ENCODE assay signal across 26 cellular contexts in genomic region chr1:214719207-214719606, GRCh38.
A peak's percentile ranks its signal among the peaks of the same experiment; 100 is the strongest.
DNase-seq lines count a peak whose midpoint lies in the region; ATAC-seq and TF ChIP-seq lines count a peak whose summit lies in the region.
"Had no signal": no experiment of that assay in that cellular context is flagged by ENCODE, and none has a peak within 500 bp of the region (broad histone marks: within the 10 kb centered on the region; RNA-seq: fewer than 3 reads in every experiment).

No MANE protein-coding gene starts in this region.

- H3K4me1 ChIP-seq in Caco-2 (no peaks in the 10 kb centered on the region), ascending aorta (no peaks in the 10 kb centered on the region)
- H3K4me1 ChIP-seq: left lung, spleen had no signal

- H3K27me3 Mint-ChIP-seq in Caco-2 (ENCODE audit: insufficient read depth, unreplicated experiment) = no peaks in the 10 kb centered on the region

- H3K36me3 Mint-ChIP-seq in Caco-2 (ENCODE audit: insufficient read depth, unreplicated experiment) = no peaks in the 10 kb centered on the region
- H3K36me3 Mint-ChIP-seq: immature natural killer cell had no signal

- TF ChIP-seq CTCF in LNCaP clone FGC (IDR thresholded peaks at IDR 0.05; ENCODE audit: control insufficient read depth, extremely low read depth, insufficient read depth) (no peak), astrocyte of the spinal cord (IDR thresholded peaks at IDR 0.05; ENCODE audit: low read depth, low read length) (peak; percentile 10), Caco-2 (IDR thresholded peaks at IDR 0.05; ENCODE audit: insufficient read depth in 1 of 2, low read depth in 1 of 2, low read length in 1 of 2, severe bottlenecking in 1 of 2, unreplicated experiment in 1 of 2) (no peak), ascending aorta (IDR thresholded peaks at IDR 0.05) (no peak)

- H3K36me3 ChIP-seq in H7 (replicated peaks; ENCODE audit: control insufficient read depth, insufficient read depth, low read length) (no peaks in the 10 kb centered on the region), Caco-2 (ENCODE audit: control insufficient read depth, insufficient read depth, low read length) (no peaks in the 10 kb centered on the region), ascending aorta (no peaks in the 10 kb centered on the region)
- H3K36me3 ChIP-seq: left lung, spleen, thoracic aorta, WERI-Rb-1 had no signal

- no peak overlapping the region for H3K27ac Mint-ChIP-seq in Caco-2 (ENCODE audit: unreplicated experiment)
- H3K27ac Mint-ChIP-seq: activated naive CD8-positive, alpha-beta T cell treated with anti-CD3 and anti-CD28 coated beads for 36 hours; activated T-helper 2 cell treated with anti-CD3 and anti-CD28 coated beads, Interferon-gamma antibody, Interleukin-2, Interleukin-4, amounts not matched to agents 10 μg/mL and 5 μg/mL and 100 μg/mL, durations not matched to agents 14 hours and 24 hours and 36 hours; immature natural killer cell; naive thymus-derived CD4-positive, alpha-beta T cell; T-helper 2 cell treated with Interferon-gamma antibody and Interleukin-4, amounts not matched to agents 5 μg/mL and 100 μg/mL, for 36 hours had no signal

- H3K9me3 Mint-ChIP-seq in Caco-2 (ENCODE audit: unreplicated experiment) = peaks cover 13% of the 10 kb centered on the region
- H3K9me3 Mint-ChIP-seq: activated T-helper 2 cell treated with anti-CD3 and anti-CD28 coated beads, Interferon-gamma antibody, Interleukin-2, Interleukin-4, amounts not matched to agents 10 μg/mL and 5 μg/mL and 100 μg/mL, durations not matched to agents 14 hours and 24 hours and 36 hours; T-helper 2 cell treated with Interferon-gamma antibody and Interleukin-4, amounts not matched to agents 5 μg/mL and 100 μg/mL, for 36 hours had no signal

- no TSS peak for BruUV-seq in Caco-2 (replicated peaks; lab: Mats Ljungman, UMichigan)

- no peaks in the 10 kb centered on the region for H3K27me3 ChIP-seq in H7 (ENCODE audit: control insufficient read depth, insufficient read depth, low read length)
- no peaks in the 10 kb centered on the region for H3K27me3 ChIP-seq in Caco-2 (replicated peaks; ENCODE audit: control insufficient read depth, insufficient read depth, low read length)
- no peaks in the 10 kb centered on the region for H3K27me3 ChIP-seq in ascending aorta
- H3K27me3 ChIP-seq: left lung, spleen had no signal

- H3K4me3 ChIP-seq in H7 (ENCODE audit: insufficient read depth, low read depth, low read length) (no peak overlapping the region), LNCaP clone FGC (ENCODE audit: low read depth, low read length) (no peak overlapping the region), astrocyte of the spinal cord (ENCODE audit: low read depth, low read length) (no peak overlapping the region), Caco-2 (ENCODE audit: low read depth, low read length) (no peak overlapping the region), ascending aorta (no peak overlapping the region)
- H3K4me3 ChIP-seq: coronary artery, left lung, spleen, thoracic aorta had no signal

- H3K4me3 Mint-ChIP-seq in Caco-2 (ENCODE audit: unreplicated experiment) = no peak overlapping the region
- H3K4me3 Mint-ChIP-seq: activated naive CD8-positive, alpha-beta T cell treated with anti-CD3 and anti-CD28 coated beads for 36 hours; immature natural killer cell; naive thymus-derived CD4-positive, alpha-beta T cell; T-helper 2 cell treated with Interferon-gamma antibody and Interleukin-4, amounts not matched to agents 5 μg/mL and 100 μg/mL, for 36 hours had no signal

- ATAC-seq in GM19463 (IDR thresholded peaks at IDR 0.05; ENCODE audit: unreplicated experiment) = no peak
- ATAC-seq: left lung; naive thymus-derived CD4-positive, alpha-beta T cell had no signal

- CTCF ChIA-PET in Caco-2 (lab: Charles Lee) = no interaction called here

- intact Hi-C loops in Caco-2 (cut with micrococcal nuclease; ENCODE audit: unreplicated experiment) = no loop called here
- intact Hi-C loops in ascending aorta (cut with DNase I) = no loop called here

- H3K4me1 Mint-ChIP-seq in Caco-2 (ENCODE audit: low read depth, unreplicated experiment) = no peaks in the 10 kb centered on the region
- H3K4me1 Mint-ChIP-seq: activated naive CD8-positive, alpha-beta T cell treated with anti-CD3 and anti-CD28 coated beads for 36 hours; immature natural killer cell had no signal

- H3K9me3 ChIP-seq in Caco-2 (no peaks in the 10 kb centered on the region), ascending aorta (no peaks in the 10 kb centered on the region)
- H3K9me3 ChIP-seq: thoracic aorta had no signal

- DNase-seq in H7 = peak; percentile 15
- peak; percentile 1 for DNase-seq in LNCaP clone FGC (ENCODE audit: low read depth)
- DNase-seq in astrocyte of the spinal cord (ENCODE audit: low read depth, low spot score) = no peak
- DNase-seq in iPS-NIHi7 (ENCODE audit: extremely low spot score) = peak; percentile 28
- DNase-seq in Caco-2 = no peak
- DNase-seq in ascending aorta (ENCODE audit: low spot score in 2 of 2) = no peak
- DNase-seq: activated naive CD8-positive, alpha-beta T cell treated with anti-CD3 and anti-CD28 coated beads for 36 hours; AML-193; GOT3; immature natural killer cell; KBM-7; left lung; naive thymus-derived CD4-positive, alpha-beta T cell; NCI-H1092; NCI-H2081; NCI-H510A; retina; spleen; stimulated activated CD4-positive, alpha-beta T cell treated with anti-CD3 and anti-CD28 coated beads, Interleukin-4, amount 100 ng/mL, for 1 hour; stimulated activated naive CD4-positive, alpha-beta T cell treated with Interleukin-2 at 50 U/mL for 16 hours; WERI-Rb-1 had no signal

- POLR2A ChIA-PET in Caco-2 (lab: Charles Lee) = no interaction called here

- no peak overlapping the region for H3K27ac ChIP-seq in ascending aorta
- H3K27ac ChIP-seq: coronary artery, left lung, spleen, thoracic aorta, WERI-Rb-1 had no signal

- in situ Hi-C loops in astrocyte of the spinal cord (cut with HindIII; ENCODE audit: low sequenced_read_pairs) = no loop called here

Comparison
In these comparisons a context has a peak if more than half of its experiments do, and no peak if none do; other contexts are left out.
1. DNase-seq: peak in H7 (single experiment), LNCaP clone FGC (single experiment) and iPS-NIHi7 (single experiment); none in astrocyte of the spinal cord (single experiment), Caco-2 (0 of 2) and ascending aorta (0 of 2).